ENCODE assay signal across 11 cellular contexts in genomic region chr7:116145245-116145852, GRCh38.
DNase-seq lines count a peak whose midpoint lies in the region; ATAC-seq, FAIRE-seq and TF ChIP-seq lines count a peak whose summit lies in the region.
"Had no signal": no experiment of that assay in that cellular context is flagged by ENCODE, and none has a peak within 500 bp of the region (broad histone marks: within the 10 kb centered on the region; RNA-seq: fewer than 3 reads in every experiment).

No MANE protein-coding gene starts in this region.

- ATAC-seq in GM18868 (IDR thresholded peaks at IDR 0.05; ENCODE audit: unreplicated experiment) (peak; percentile 89), GM21576 (IDR thresholded peaks at IDR 0.05; ENCODE audit: unreplicated experiment) (peak; percentile 69), HG03378 (IDR thresholded peaks at IDR 0.05; ENCODE audit: unreplicated experiment) (peak; percentile 91), K562 (no peak)
- ATAC-seq: HepG2 had no signal

- H3K27me3 ChIP-seq in K562 (ENCODE audit: control insufficient read depth in 2 of 2, insufficient read depth in 2 of 2, low read length in 2 of 2), result no peaks in the 10 kb centered on the region
- H3K27me3 ChIP-seq in tibial nerve, result no peaks in the 10 kb centered on the region

- FAIRE-seq in K562 (lab: Jason Lieb, UNC) (peak; percentile 58), RCC 7860 (lab: Jason Lieb, UNC) (no peak)
- FAIRE-seq: endometrium, HepG2 had no signal

- WGBS in K562 (ENCODE audit: insufficient coverage, low coverage, missing lambda C conversion rate), result 0% methylated on average over 2 of the region's 2 CpGs
- 26 to 32% methylated on average over 2 of the region's 2 CpGs for WGBS in tibial nerve, 2 donors

- no peak for DNase-seq in K562 (ENCODE audit: extremely low read depth in 1 of 4, low spot score in 3 of 4)
- no peak for DNase-seq in NCI-H748 (lab: John Stamatoyannopoulos, UW; ENCODE audit: unreplicated experiment)
- DNase-seq in NCI-H526 (lab: John Stamatoyannopoulos, UW), result no peak
- no peak for DNase-seq in tibial nerve (ENCODE audit: low spot score in 2 of 2)
- no peak for DNase-seq in RCC 7860 (ENCODE audit: low spot score)

- H2AFZ ChIP-seq in K562 (ENCODE audit: low read depth, low read length), result no peak overlapping the region
- H2AFZ ChIP-seq: parathyroid adenoma had no signal

- no peak for TF ChIP-seq POLR2A in K562 (conservative IDR thresholded peaks at IDR 0.05)
- no peak for TF ChIP-seq POLR2A in tibial nerve (IDR thresholded peaks at IDR 0.05)

- no peak for TF ChIP-seq CTCF in K562 (IDR thresholded peaks at IDR 0.05 in 2 of 3, conservative IDR thresholded peaks at IDR 0.05 in 1 of 3; ENCODE audit: insufficient read depth in 2 of 3, low read depth in 1 of 3, low read length in 3 of 3)
- TF ChIP-seq CTCF in tibial nerve (IDR thresholded peaks at IDR 0.05), result no peak

- no peak overlapping the region for H3K4me3 ChIP-seq in K562
- no peak overlapping the region for H3K4me3 ChIP-seq in tibial nerve

- no peaks in the 10 kb centered on the region for H3K9me1 ChIP-seq in K562 (ENCODE audit: control insufficient read depth, insufficient read depth, low read length)

- TF ChIP-seq RAD21 in K562 (CRISPR knock-in tag; conservative IDR thresholded peaks at IDR 0.05 in 1 of 2, IDR thresholded peaks at IDR 0.05 in 1 of 2), result no peak

- H3K36me3 ChIP-seq in K562 (ENCODE audit: control insufficient read depth, insufficient read depth, low read length), result no peaks in the 10 kb centered on the region
- H3K36me3 ChIP-seq in tibial nerve, result no peaks in the 10 kb centered on the region

- H3K79me2 ChIP-seq in K562 (ENCODE audit: control insufficient read depth, insufficient read depth, low read length), result no peaks in the 10 kb centered on the region
- H3K79me2 ChIP-seq: parathyroid adenoma had no signal

- no peak overlapping the region for H3K4me2 ChIP-seq in K562 (ENCODE audit: insufficient read depth, low read length)

- no peaks in the 10 kb centered on the region for H3K9me3 ChIP-seq in K562 (replicated peaks; ENCODE audit: control insufficient read depth, insufficient read depth, low read depth, low read length)
- H3K9me3 ChIP-seq in tibial nerve, result no peaks in the 10 kb centered on the region

- in situ Hi-C loops in K562 (cut with MboI), result no loop called here

- H3K4me1 ChIP-seq in K562 (replicated peaks in 1 of 2; ENCODE audit: control insufficient read depth in 2 of 2, insufficient read depth in 2 of 2, low read length in 2 of 2) (no peaks in the 10 kb centered on the region), tibial nerve (no peaks in the 10 kb centered on the region)
- H3K4me1 ChIP-seq: parathyroid adenoma had no signal

- no TSS peak for BruUV-seq in K562 (replicated peaks; lab: Mats Ljungman, UMichigan)

- POLR2A ChIA-PET in K562 (lab: Yijun Ruan, JAX), result no interaction called here

- CTCF ChIA-PET in K562 (lab: Yijun Ruan, JAX; ENCODE audit: low intra/inter-chr PET ratio), result no interaction called here

- H3K27ac ChIP-seq in K562 (ENCODE audit: extremely low read depth, low read depth, low read length) (no peak overlapping the region), tibial nerve (no peak overlapping the region)
- H3K27ac ChIP-seq: parathyroid adenoma had no signal

- H3K9ac ChIP-seq in K562 (ENCODE audit: insufficient read depth in 1 of 2, low read depth in 2 of 2, low read length in 2 of 2), result no peak overlapping the region
- H3K9ac ChIP-seq: parathyroid adenoma had no signal

- no peaks in the 10 kb centered on the region for H4K20me1 ChIP-seq in K562 (replicated peaks; ENCODE audit: control insufficient read depth, insufficient read depth, low read length)

- intact Hi-C loops in K562 (cut with micrococcal nuclease), result loop anchor here (10.0 kb wide), 1 partner anchor 61 kb away; no protein-coding TSS in a partner anchor

- TF ChIP-seq EP300 in K562 (IDR thresholded peaks at IDR 0.05; ENCODE audit: low read length) (no peak), tibial nerve (IDR thresholded peaks at IDR 0.05) (no peak)

TF ChIP-seq in K562, 482 proteins besides CTCF, POLR2A, EP300 and RAD21 (continues in another document):
- no peak for TF ChIP-seq PHB (CRISPR knock-in tag; IDR thresholded peaks at IDR 0.05)
- no peak for TF ChIP-seq PYGO2 (tag; IDR thresholded peaks at IDR 0.05)
- TF ChIP-seq ZNF197 (CRISPR knock-in tag; IDR thresholded peaks at IDR 0.05; ENCODE audit: low read depth), result no peak
- no peak for TF ChIP-seq FOXP4 (CRISPR knock-in tag; IDR thresholded peaks at IDR 0.05; ENCODE audit: borderline replicate concordance)
- no peak for TF ChIP-seq CTCFL (IDR thresholded peaks at IDR 0.05; ENCODE audit: borderline replicate concordance, insufficient read depth, low read depth, low read length, poor library complexity, severe bottlenecking)
- no peak for TF ChIP-seq FOSL1 (tag; conservative IDR thresholded peaks at IDR 0.05)
- no peak for TF ChIP-seq PHF20 (IDR thresholded peaks at IDR 0.05; ENCODE audit: partially characterized antibody)
- TF ChIP-seq E2F8 (IDR thresholded peaks at IDR 0.05; ENCODE audit: low read depth, partially characterized antibody), result no peak
- no peak for TF ChIP-seq FOXO4 (CRISPR knock-in tag; IDR thresholded peaks at IDR 0.05)
- TF ChIP-seq ATF1 (CRISPR knock-in tag; IDR thresholded peaks at IDR 0.05), result no peak
- no peak for TF ChIP-seq ATF1 (tag; IDR thresholded peaks at IDR 0.05)
- TF ChIP-seq NR2C1 (IDR thresholded peaks at IDR 0.05), result no peak
- TF ChIP-seq NR2C1 (tag; IDR thresholded peaks at IDR 0.05), result no peak
- no peak for TF ChIP-seq ZNF232 (CRISPR knock-in tag; IDR thresholded peaks at IDR 0.05)
- no peak for TF ChIP-seq SAP30 (IDR thresholded peaks at IDR 0.05; ENCODE audit: borderline replicate concordance, insufficient read depth, low read depth, low read length, poor library complexity, severe bottlenecking)
- TF ChIP-seq ETV6 (IDR thresholded peaks at IDR 0.05; ENCODE audit: borderline replicate concordance in 1 of 2, low read depth in 2 of 2, low read length in 1 of 2), result no peak
- TF ChIP-seq ETV6 (CRISPR knock-in tag; IDR thresholded peaks at IDR 0.05; ENCODE audit: borderline replicate concordance), result no peak
- no peak for TF ChIP-seq CHCHD3 (CRISPR knock-in tag; IDR thresholded peaks at IDR 0.05)
